Comparison of ENCODE assay signal across 8 cellular contexts in the genomic region with DNA sequence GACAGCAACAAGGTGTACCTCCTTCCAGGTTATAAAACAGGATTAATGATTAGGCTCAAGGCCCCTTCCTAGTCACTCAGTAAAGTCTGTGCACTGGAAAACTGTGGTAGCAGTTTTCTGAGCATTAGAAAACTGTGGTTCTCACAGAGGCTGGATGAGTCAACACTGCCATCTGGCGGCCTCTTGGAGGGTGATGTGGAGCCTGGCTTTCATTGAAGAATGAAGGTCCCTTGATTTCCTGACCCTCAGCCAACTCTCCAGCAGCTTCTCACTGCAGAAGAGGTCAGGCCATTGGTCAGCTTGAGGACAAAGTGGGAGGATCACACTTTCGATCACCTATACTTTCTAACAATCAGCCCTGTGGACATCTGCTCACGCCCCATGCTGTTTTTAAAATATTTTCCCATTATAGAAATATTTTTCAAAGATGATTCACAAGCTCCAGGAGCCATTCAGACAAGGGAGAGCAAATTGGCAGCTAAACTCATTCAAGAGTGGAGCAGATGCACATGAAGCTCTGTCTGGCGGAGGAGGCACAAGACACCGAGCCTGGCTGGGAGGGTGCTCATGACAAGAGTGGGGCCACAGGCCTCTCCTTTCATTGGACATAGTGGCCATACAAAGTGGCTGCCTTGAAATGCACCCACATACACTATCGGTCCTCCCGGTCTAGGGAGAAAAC.
DNase-seq lines count a peak whose midpoint lies in the region; ATAC-seq lines count a peak whose summit lies in the region.

No MANE protein-coding gene starts in this region.

- no peaks in the 10 kb centered on the region for H3K27me3 Mint-ChIP-seq in memory B cell

- peaks cover 4% of the 10 kb centered on the region for H3K36me3 Mint-ChIP-seq in memory B cell

- H3K4me1 Mint-ChIP-seq in memory B cell, result no peaks in the 10 kb centered on the region

- no peaks in the 10 kb centered on the region for H3K9me3 Mint-ChIP-seq in memory B cell

- H3K27ac Mint-ChIP-seq in memory B cell, result no peak overlapping the region

- ATAC-seq in GM18873 (IDR thresholded peaks at IDR 0.05; ENCODE audit: low FRiP score, unreplicated experiment) (peak; percentile 49), HG03432 (IDR thresholded peaks at IDR 0.05; ENCODE audit: unreplicated experiment) (peak; percentile 78), memory B cell (ENCODE audit: low read depth) (peak; percentile 70)

- H3K4me3 Mint-ChIP-seq in memory B cell, result no peak overlapping the region

- DNase-seq in AG20443 (ENCODE audit: low spot score), result peak; percentile 89
- DNase-seq in NCI-H526 treated with DMSO at 0.1 percent for 48 hours (lab: John Stamatoyannopoulos, UW), result peak; percentile 20
- DNase-seq in activated CD4-positive, alpha-beta T cell treated with anti-CD3 and anti-CD28 coated beads, Interleukin-2, amount 50 U/mL, for 4 hours, result peak; percentile 58 to 62
- DNase-seq in effector CD4-positive, alpha-beta T cell, result peak; percentile 58
- DNase-seq in memory B cell (ENCODE audit: low spot score in 2 of 2), result peak; percentile 47 to 56
- peak; percentile 44 for DNase-seq in stimulated activated CD8-positive, alpha-beta memory T cell treated with anti-CD3 and anti-CD28 coated beads, Interleukin-4, amount 100 ng/mL, for 24 hours (ENCODE audit: low read depth)

Comparison
In these comparisons a context has a peak if more than half of its experiments do, and no peak if none do; other contexts are left out.
1. Peak in every context shown above with its lines: DNase-seq and ATAC-seq.
2. DNase-seq: peak in every context shown above with its lines; median percentile 89 in AG20443; 60 in activated CD4-positive, alpha-beta T cell treated with anti-CD3 and anti-CD28 coated beads, Interleukin-2, amount 50 U/mL, for 4 hours; 58 in effector CD4-positive, alpha-beta T cell; 52 in memory B cell; 44 in stimulated activated CD8-positive, alpha-beta memory T cell treated with anti-CD3 and anti-CD28 coated beads, Interleukin-4, amount 100 ng/mL, for 24 hours; 20 in NCI-H526 treated with DMSO at 0.1 percent for 48 hours.